In genomic region chr1:209624516-209625204, GRCh38 we compare ENCODE assay signal across 1 cellular context.
TF ChIP-seq lines count a peak whose summit lies in the region.

No MANE protein-coding gene starts in this region.

TF ChIP-seq in HEK293, 187 proteins besides CTCF, POLR2A, EP300 and RAD21 (continued from another document):
- TF ChIP-seq ZNF366 (tag by site-specific recombination; conservative IDR thresholded peaks at IDR 0.05) (peak; percentile 93), SP3 (tag by site-specific recombination; IDR thresholded peaks at IDR 0.05) (no peak), ZNF623 (tag by site-specific recombination; IDR thresholded peaks at IDR 0.05) (no peak), ATF2 (tag by site-specific recombination; IDR thresholded peaks at IDR 0.05; ENCODE audit: low read depth) (0 out of 2 replicates have a peak, but pooled peaks have one; percentile 50), ZNF830 (tag by site-specific recombination; IDR thresholded peaks at IDR 0.05; ENCODE audit: low read depth) (no peak), RBAK (tag by site-specific recombination; IDR thresholded peaks at IDR 0.05) (no peak), ZNF280D (tag by site-specific recombination; IDR thresholded peaks at IDR 0.05) (no peak)
